ENCODE assay signal across 18 cellular contexts in genomic region chr1:181160322-181160721, GRCh38.
DNase-seq lines count a peak whose midpoint lies in the region; ATAC-seq and TF ChIP-seq lines count a peak whose summit lies in the region.
"Had no signal": no experiment of that assay in that cellular context is flagged by ENCODE, and none has a peak within 500 bp of the region (broad histone marks: within the 10 kb centered on the region; RNA-seq: fewer than 3 reads in every experiment).

No MANE protein-coding gene starts in this region.

- H3K4me1 Mint-ChIP-seq in activated naive CD4-positive, alpha-beta T cell treated with anti-CD3 and anti-CD28 coated beads for 36 hours (ENCODE audit: low read depth) = peaks cover 25% of the 10 kb centered on the region
- peaks cover 22% of the 10 kb centered on the region for H3K4me1 Mint-ChIP-seq in central memory CD8-positive, alpha-beta T cell
- H3K4me1 Mint-ChIP-seq in natural killer cell treated with Interleukin-12 subunit alpha and Interleukin-12 subunit beta and Interleukin-15 and Interleukin-18, amount 100 ng/mL, for 72 hours (ENCODE audit: low read depth in 2 of 2) = peaks cover 20 to 27% of the 10 kb centered on the region in 2 donors

- H3K4me3 ChIP-seq in KMS-11 (IDR thresholded peaks at IDR 0.05; ENCODE audit: insufficient read depth, low read depth, low read length) = no peak overlapping the region
- H3K4me3 ChIP-seq: BLaER1, skin epidermis had no signal

- H3K4me1 ChIP-seq in KMS-11 (ENCODE audit: low read depth, poor library complexity, severe bottlenecking) = peaks cover 33% of the 10 kb centered on the region

- no peaks in the 10 kb centered on the region for H3K36me3 ChIP-seq in KMS-11 (ENCODE audit: insufficient read depth)
- H3K36me3 ChIP-seq: BLaER1, neutrophil had no signal

- intact Hi-C loops in activated naive CD4-positive, alpha-beta T cell treated with anti-CD3 and anti-CD28 coated beads for 36 hours (cut with micrococcal nuclease) = no loop called here

- no peaks in the 10 kb centered on the region for H4K20me1 ChIP-seq in KMS-11 (ENCODE audit: insufficient read depth)
- H4K20me1 ChIP-seq: BLaER1 had no signal

- H3K79me2 ChIP-seq in KMS-11 (ENCODE audit: insufficient read depth, low read depth) = no peaks in the 10 kb centered on the region

- H3K27me3 ChIP-seq in KMS-11 (ENCODE audit: insufficient read depth, low read depth) = peaks cover 38% of the 10 kb centered on the region
- H3K27me3 ChIP-seq: BLaER1, neutrophil had no signal

- H3K27ac Mint-ChIP-seq in activated naive CD4-positive, alpha-beta T cell treated with anti-CD3 and anti-CD28 coated beads for 36 hours = peak overlapping the region; percentile 68
- peak overlapping the region; percentile 50 for H3K27ac Mint-ChIP-seq in central memory CD8-positive, alpha-beta T cell (ENCODE audit: low read depth)
- H3K27ac Mint-ChIP-seq in natural killer cell treated with Interleukin-12 subunit alpha and Interleukin-12 subunit beta and Interleukin-15 and Interleukin-18, amount 100 ng/mL, for 72 hours = peak overlapping the region; percentile 45 to 56
- H3K27ac Mint-ChIP-seq: stimulated activated memory B cell treated with anti-CD40 and anti-IgM and Interleukin-4, amounts not matched to agents 10 μg/mL and 1 μg/mL and 100 μg/mL, for 72 hours had no signal

- no peak overlapping the region for H2AFZ ChIP-seq in KMS-11 (ENCODE audit: low read depth)

- no peak overlapping the region for H3K27ac ChIP-seq in KMS-11
- H3K27ac ChIP-seq: BLaER1, neutrophil had no signal

- no peak for DNase-seq in activated naive CD4-positive, alpha-beta T cell treated with anti-CD3 and anti-CD28 coated beads for 36 hours
- DNase-seq in activated naive CD4-positive, alpha-beta T cell (lab: John Stamatoyannopoulos, UW) = no peak
- DNase-seq in central memory CD8-positive, alpha-beta T cell (ENCODE audit: low spot score in 2 of 2) = no peak
- no peak for DNase-seq in natural killer cell treated with Interleukin-12 subunit alpha and Interleukin-12 subunit beta and Interleukin-15 and Interleukin-18, amount 100 ng/mL, for 72 hours (ENCODE audit: low spot score)
- no peak for DNase-seq in NCI-H1436 (lab: John Stamatoyannopoulos, UW)
- DNase-seq in NCI-H510A (lab: John Stamatoyannopoulos, UW) = no peak
- DNase-seq: ACHN, cerebellar nuclear complex, erythroblast, foreskin fibroblast, NCI-H187 treated with DMSO at 0.1 percent for 48 hours, NCI-H748 treated with DMSO at 0.1 percent for 48 hours had no signal

- peaks cover 2% of the 10 kb centered on the region for H3K27me3 Mint-ChIP-seq in activated naive CD4-positive, alpha-beta T cell treated with anti-CD3 and anti-CD28 coated beads for 36 hours (ENCODE audit: low read depth)
- H3K27me3 Mint-ChIP-seq in central memory CD8-positive, alpha-beta T cell = no peaks in the 10 kb centered on the region
- H3K27me3 Mint-ChIP-seq in natural killer cell treated with Interleukin-12 subunit alpha and Interleukin-12 subunit beta and Interleukin-15 and Interleukin-18, amount 100 ng/mL, for 72 hours = peaks cover 7 to 8% of the 10 kb centered on the region in 2 donors
- H3K27me3 Mint-ChIP-seq: stimulated activated memory B cell treated with anti-CD40 and anti-IgM and Interleukin-4, amounts not matched to agents 10 μg/mL and 1 μg/mL and 100 μg/mL, for 72 hours had no signal

- TF ChIP-seq CTCF in KMS-11 (conservative IDR thresholded peaks at IDR 0.05; ENCODE audit: low read depth, low read length) = no peak

- H3K9me3 Mint-ChIP-seq in activated naive CD4-positive, alpha-beta T cell treated with anti-CD3 and anti-CD28 coated beads for 36 hours = peaks cover 27% of the 10 kb centered on the region
- peaks cover 25% of the 10 kb centered on the region for H3K9me3 Mint-ChIP-seq in central memory CD8-positive, alpha-beta T cell
- peaks cover 9% of the 10 kb centered on the region for H3K9me3 Mint-ChIP-seq in natural killer cell treated with Interleukin-12 subunit alpha and Interleukin-12 subunit beta and Interleukin-15 and Interleukin-18, amount 100 ng/mL, for 72 hours

- H3K36me3 Mint-ChIP-seq in activated naive CD4-positive, alpha-beta T cell treated with anti-CD3 and anti-CD28 coated beads for 36 hours (ENCODE audit: low read depth) = peaks cover 4% of the 10 kb centered on the region
- H3K36me3 Mint-ChIP-seq in central memory CD8-positive, alpha-beta T cell (ENCODE audit: insufficient read depth) = peaks cover 7% of the 10 kb centered on the region
- H3K36me3 Mint-ChIP-seq in natural killer cell treated with Interleukin-12 subunit alpha and Interleukin-12 subunit beta and Interleukin-15 and Interleukin-18, amount 100 ng/mL, for 72 hours = peaks cover 17% of the 10 kb centered on the region

- CTCF ChIA-PET in activated naive CD4-positive, alpha-beta T cell treated with anti-CD3 and anti-CD28 coated beads for 36 hours (lab: Charles Lee) = interaction anchor here (0.5 to 19.8 kb wide), 8 partner anchors 9 to 644 kb away, joined by 3 to 140 read pairs (median 4); no protein-coding TSS in a partner anchor

- ATAC-seq in central memory CD8-positive, alpha-beta T cell (replicated peaks; ENCODE audit: extremely low read depth, poor library complexity, severe bottlenecking) = no peak
- no peak for ATAC-seq in natural killer cell treated with Interleukin-12 subunit alpha and Interleukin-12 subunit beta and Interleukin-15 and Interleukin-18, amount 100 ng/mL, for 72 hours
- no peak for ATAC-seq in HG03095 (IDR thresholded peaks at IDR 0.05; ENCODE audit: unreplicated experiment)
- ATAC-seq: stimulated activated memory B cell treated with anti-CD40 and anti-IgM and Interleukin-4, amounts not matched to agents 10 μg/mL and 1 μg/mL and 100 μg/mL, for 72 hours had no signal

- H3K4me2 ChIP-seq in KMS-11 = peak overlapping the region; percentile 47; the same call in 1 of the 2 replicates

- H3K4me3 Mint-ChIP-seq in activated naive CD4-positive, alpha-beta T cell treated with anti-CD3 and anti-CD28 coated beads for 36 hours = no peak overlapping the region
- H3K4me3 Mint-ChIP-seq in central memory CD8-positive, alpha-beta T cell = peak overlapping the region; percentile 39
- H3K4me3 Mint-ChIP-seq in natural killer cell treated with Interleukin-12 subunit alpha and Interleukin-12 subunit beta and Interleukin-15 and Interleukin-18, amount 100 ng/mL, for 72 hours = peak overlapping the region; percentile 37
- H3K4me3 Mint-ChIP-seq: stimulated activated memory B cell treated with anti-CD40 and anti-IgM and Interleukin-4, amounts not matched to agents 10 μg/mL and 1 μg/mL and 100 μg/mL, for 72 hours had no signal

- no peak overlapping the region for H3K9ac ChIP-seq in KMS-11
- H3K9ac ChIP-seq: BLaER1 had no signal
